ENCODE assay signal across 8 cellular contexts in genomic region chr6:127120787-127121636, GRCh38. TPM values are rescaled to one million over a fixed set of nuclear protein-coding genes. Genes with fewer than 3 reads are reported as not detected.
DNase-seq lines count a peak whose midpoint lies in the region; ATAC-seq and TF ChIP-seq lines count a peak whose summit lies in the region.

No MANE protein-coding gene starts in this region.

- H3K4me2 ChIP-seq in fibroblast of lung (ENCODE audit: extremely low read depth, insufficient read depth, low read length), result peak overlapping the region; percentile 78

- no peaks in the 10 kb centered on the region for H3K36me3 ChIP-seq in NT2/D1 (ENCODE audit: insufficient read depth, insufficient read length, low read length)
- H3K36me3 ChIP-seq in fibroblast of lung (ENCODE audit: control insufficient read depth, insufficient read depth, low read length), result no peaks in the 10 kb centered on the region
- no peaks in the 10 kb centered on the region for H3K36me3 ChIP-seq in naive thymus-derived CD4-positive, alpha-beta T cell (ENCODE audit: control insufficient read depth in 2 of 3, insufficient read depth in 3 of 3, low read length in 3 of 3)
- H3K36me3 ChIP-seq in stomach smooth muscle (ENCODE audit: control insufficient read depth in 2 of 2, insufficient read depth in 2 of 2, low read length in 2 of 2), result no peaks in the 10 kb centered on the region

- H4K20me1 ChIP-seq in fibroblast of lung (ENCODE audit: control insufficient read depth, extremely low read depth, insufficient read depth, low read length), result no peaks in the 10 kb centered on the region

- no peaks in the 10 kb centered on the region for H3K79me2 ChIP-seq in fibroblast of lung (ENCODE audit: control insufficient read depth, insufficient read depth, low read length)

- H3K27me3 Mint-ChIP-seq in naive thymus-derived CD4-positive, alpha-beta T cell, result peaks cover 63 to 76% (median 69%) of the 10 kb centered on the region in 5 donors

- H3K9me3 ChIP-seq in NT2/D1 (ENCODE audit: insufficient read depth, low read length) (no peaks in the 10 kb centered on the region), fibroblast of lung (ENCODE audit: control insufficient read depth, insufficient read depth, low read depth, low read length) (no peaks in the 10 kb centered on the region), stomach smooth muscle (ENCODE audit: control insufficient read depth in 2 of 2, low read length in 2 of 2) (no peaks in the 10 kb centered on the region)
- no peaks in the 10 kb centered on the region for H3K9me3 ChIP-seq in naive thymus-derived CD4-positive, alpha-beta T cell (ENCODE audit: control insufficient read depth in 2 of 3, low read length in 3 of 3)

- H3K36me3 Mint-ChIP-seq in naive thymus-derived CD4-positive, alpha-beta T cell, result no peaks in the 10 kb centered on the region

- no peak overlapping the region for H2AFZ ChIP-seq in fibroblast of lung (ENCODE audit: low read length)

- H3K9ac ChIP-seq in NT2/D1 (ENCODE audit: insufficient read length, low read depth), result no peak overlapping the region
- H3K9ac ChIP-seq in fibroblast of lung (ENCODE audit: insufficient read depth, low read length), result no peak overlapping the region
- H3K9ac ChIP-seq in stomach smooth muscle (ENCODE audit: low read length in 2 of 2), result peak overlapping the region; percentile 15 to 62

- no peak overlapping the region for H3K27ac ChIP-seq in HL-60 (replicated peaks)
- no peak overlapping the region for H3K27ac ChIP-seq in fibroblast of lung (ENCODE audit: insufficient read depth, low read length)
- H3K27ac ChIP-seq in naive thymus-derived CD4-positive, alpha-beta T cell (ENCODE audit: low read depth, low read length), result no peak overlapping the region
- H3K27ac ChIP-seq in stomach smooth muscle (ENCODE audit: low read length), result no peak overlapping the region

- POLR2A ChIA-PET in naive thymus-derived CD4-positive, alpha-beta T cell (lab: Charles Lee), result no interaction called here

- peak; percentile 87 for ATAC-seq in GM21381 (IDR thresholded peaks at IDR 0.05; ENCODE audit: unreplicated experiment)
- peak; percentile 80 for ATAC-seq in naive thymus-derived CD4-positive, alpha-beta T cell

- H3K4me1 Mint-ChIP-seq in naive thymus-derived CD4-positive, alpha-beta T cell, result peaks cover 16 to 32% (median 20%) of the 10 kb centered on the region in 7 donors

- DNase-seq in DMS 273 (lab: John Stamatoyannopoulos, UW; ENCODE audit: unreplicated experiment), result peak; percentile 87
- DNase-seq in HL-60 (ENCODE audit: low read depth in 1 of 2, low spot score in 1 of 2), result peak; percentile 51 to 88
- DNase-seq in NT2/D1 (ENCODE audit: low read depth, low spot score), result peak; percentile 76
- DNase-seq in activated T-cell treated with anti-CD3 and anti-CD28 coated beads for 24 hours (ENCODE audit: low read depth), result peak; percentile 57
- DNase-seq in fibroblast of lung (ENCODE audit: low read depth in 2 of 2), result peak; percentile 74 to 85
- peak in 7 of 9 donors; percentile 13 to 72 (median 38) for DNase-seq in naive thymus-derived CD4-positive, alpha-beta T cell

- CTCF ChIA-PET in naive thymus-derived CD4-positive, alpha-beta T cell (lab: Charles Lee), result no interaction called here

- no peak overlapping the region for H3K27ac Mint-ChIP-seq in naive thymus-derived CD4-positive, alpha-beta T cell

- TF ChIP-seq CTCF in HL-60 (IDR thresholded peaks at IDR 0.05; ENCODE audit: insufficient read depth, low read length) (peak; percentile 80), fibroblast of lung (conservative IDR thresholded peaks at IDR 0.05 in 1 of 2, IDR thresholded peaks at IDR 0.05 in 1 of 2; ENCODE audit: low read depth in 1 of 2, low read length in 2 of 2) (peak; percentile 86 to 93)

- H3K27me3 ChIP-seq in HL-60 (ENCODE audit: insufficient read depth, poor library complexity, severe bottlenecking), result peaks cover 49% of the 10 kb centered on the region
- H3K27me3 ChIP-seq in NT2/D1 (ENCODE audit: insufficient read depth, insufficient read length), result peaks cover 60% of the 10 kb centered on the region
- H3K27me3 ChIP-seq in fibroblast of lung (ENCODE audit: control insufficient read depth, insufficient read depth, low read length), result peaks cover 32% of the 10 kb centered on the region
- H3K27me3 ChIP-seq in naive thymus-derived CD4-positive, alpha-beta T cell (ENCODE audit: control insufficient read depth in 2 of 2, insufficient read depth in 2 of 2, low read length in 2 of 2), result peaks cover 4 to 15% of the 10 kb centered on the region in 2 donors
- peaks cover 5 to 11% of the 10 kb centered on the region in 2 donors for H3K27me3 ChIP-seq in stomach smooth muscle (ENCODE audit: control insufficient read depth in 1 of 2, insufficient read depth in 2 of 2, low read length in 2 of 2)

- intact Hi-C loops in naive thymus-derived CD4-positive, alpha-beta T cell (cut with micrococcal nuclease), result loop anchor here (1.0 to 2.0 kb wide), 3 partner anchors 317 to 1968 kb away; partner anchors contain the start of gene TPD52L1 (in 1 of the 2)

- H3K4me1 ChIP-seq in NT2/D1 (ENCODE audit: insufficient read depth, insufficient read length) (no peaks in the 10 kb centered on the region), fibroblast of lung (ENCODE audit: control insufficient read depth, extremely low read depth, insufficient read depth, low read length) (peaks cover 2% of the 10 kb centered on the region), stomach smooth muscle (ENCODE audit: control insufficient read depth, insufficient read depth, low read length) (peaks cover 26% of the 10 kb centered on the region)
- H3K4me1 ChIP-seq in naive thymus-derived CD4-positive, alpha-beta T cell (ENCODE audit: control insufficient read depth in 2 of 2, insufficient read depth in 2 of 2, low read length in 2 of 2), result no peaks in the 10 kb centered on the region

- no peak overlapping the region for H3K4me3 ChIP-seq in HL-60 (replicated peaks; ENCODE audit: insufficient read depth, low read length)
- H3K4me3 ChIP-seq in NT2/D1 (ENCODE audit: insufficient read length, low read depth), result no peak overlapping the region
- H3K4me3 ChIP-seq in fibroblast of lung (replicated peaks in 1 of 4; ENCODE audit: control extremely low read depth in 1 of 4, insufficient read depth in 1 of 4, low read depth in 3 of 4, low read length in 4 of 4), result peak overlapping the region in 3 of 4 experiments; percentile 4 to 67 (median 33)
- no peak overlapping the region for H3K4me3 ChIP-seq in naive thymus-derived CD4-positive, alpha-beta T cell (ENCODE audit: low read length)
- H3K4me3 ChIP-seq in stomach smooth muscle (ENCODE audit: low read length in 2 of 2), result peak overlapping the region; percentile 86 to 87

- H3K9me3 Mint-ChIP-seq in naive thymus-derived CD4-positive, alpha-beta T cell, result no peaks in the 10 kb centered on the region

- H3K4me3 Mint-ChIP-seq in naive thymus-derived CD4-positive, alpha-beta T cell, result peak overlapping the region; percentile 7 to 86 (median 54)

RNA-seq across cellular contexts. Expression of gene RSPO3, which starts 2.5 kb away (rescaled TPM):
- total RNA-seq in fibroblast of lung, result 12.4 and 15.4 TPM in 2 replicates
- polyA plus RNA-seq in fibroblast of lung, result 0.85 and 3.4 TPM in 2 replicates
- 1.2 and 6.9 TPM in 2 replicates for polyA plus RNA-seq in fibroblast of lung (2012)
- 0.94 and 2.0 TPM in 2 replicates for polyA minus RNA-seq in fibroblast of lung (ENCODE audit: low replicate concordance)
- total RNA-seq in naive thymus-derived CD4-positive, alpha-beta T cell, result not detected
- polyA plus RNA-seq in naive thymus-derived CD4-positive, alpha-beta T cell, result not detected

Comparison
In these comparisons a context has a peak if more than half of its experiments do, and no peak if none do; other contexts are left out.
1. H3K4me3 ChIP-seq: peak in fibroblast of lung (3 of 4) and stomach smooth muscle (2 of 2); none in HL-60 (single experiment), NT2/D1 (single experiment) and naive thymus-derived CD4-positive, alpha-beta T cell (single experiment).
2. H3K9ac ChIP-seq: peak in stomach smooth muscle (2 of 2); none in NT2/D1 (single experiment) and fibroblast of lung (single experiment).
3. RNA of gene RSPO3, which starts 2.5 kb away (total RNA-seq): 12.4 to 15.4 TPM in fibroblast of lung; not detected in naive thymus-derived CD4-positive, alpha-beta T cell; every median in the first group is over 10 times any median in the second.
4. Peak in every context shown above with its lines, with median percentiles within 50 percentile points of each other: DNase-seq.